Comparison of ENCODE assay signal across 1 cellular context in the genomic region with DNA sequence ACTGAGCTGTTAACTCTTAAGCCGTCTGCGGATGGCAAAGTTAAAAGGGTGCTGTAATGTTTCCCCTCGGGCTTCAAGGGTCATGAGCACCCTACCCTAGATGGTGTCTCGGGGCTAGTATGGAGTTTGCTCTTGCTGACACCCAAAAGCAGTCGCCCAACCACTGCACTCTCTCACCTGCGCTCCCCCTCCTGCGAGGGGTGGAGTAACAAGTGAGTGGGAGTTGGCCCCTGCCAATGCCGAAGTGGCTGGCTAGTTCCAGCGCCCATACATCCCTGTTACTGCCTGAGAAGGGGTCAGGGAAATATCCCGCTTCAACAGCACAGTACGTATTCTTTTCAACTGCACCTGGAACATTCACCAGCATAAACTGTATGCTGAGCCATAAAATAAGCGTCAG.
TF ChIP-seq lines count a peak whose summit lies in the region.

No MANE protein-coding gene starts in this region.

TF ChIP-seq in WTC11, 78 proteins besides CTCF, POLR2A, EP300 and RAD21 (continued from another document):
- TF ChIP-seq, protein P1, sequence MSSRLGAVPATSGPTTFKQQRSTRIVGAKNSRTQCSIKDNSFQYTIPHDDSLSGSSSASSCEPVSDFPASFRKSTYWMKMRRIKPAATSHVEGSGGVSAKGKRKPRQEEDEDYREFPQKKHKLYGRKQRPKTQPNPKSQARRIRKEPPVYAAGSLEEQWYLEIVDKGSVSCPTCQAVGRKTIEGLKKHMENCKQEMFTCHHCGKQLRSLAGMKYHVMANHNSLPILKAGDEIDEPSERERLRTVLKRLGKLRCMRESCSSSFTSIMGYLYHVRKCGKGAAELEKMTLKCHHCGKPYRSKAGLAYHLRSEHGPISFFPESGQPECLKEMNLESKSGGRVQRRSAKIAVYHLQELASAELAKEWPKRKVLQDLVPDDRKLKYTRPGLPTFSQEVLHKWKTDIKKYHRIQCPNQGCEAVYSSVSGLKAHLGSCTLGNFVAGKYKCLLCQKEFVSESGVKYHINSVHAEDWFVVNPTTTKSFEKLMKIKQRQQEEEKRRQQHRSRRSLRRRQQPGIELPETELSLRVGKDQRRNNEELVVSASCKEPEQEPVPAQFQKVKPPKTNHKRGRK (CRISPR knock-in tag; IDR thresholded peaks at IDR 0.05; ENCODE audit: borderline replicate concordance), result no peak
- TF ChIP-seq ZNF671 (CRISPR knock-in tag; IDR thresholded peaks at IDR 0.05) (no peak), AFF4 (CRISPR knock-in tag; IDR thresholded peaks at IDR 0.05; ENCODE audit: borderline replicate concordance) (no peak), IRF2 (CRISPR knock-in tag; IDR thresholded peaks at IDR 0.05; ENCODE audit: borderline replicate concordance, low read depth) (no peak), RORB (CRISPR knock-in tag; IDR thresholded peaks at IDR 0.05) (no peak), TEAD1 (CRISPR knock-in tag; IDR thresholded peaks at IDR 0.05) (no peak), GRHL2 (CRISPR knock-in tag; IDR thresholded peaks at IDR 0.05; ENCODE audit: insufficient replicate concordance, severe bottlenecking) (no peak), ZNF416 (CRISPR knock-in tag; IDR thresholded peaks at IDR 0.05) (no peak), TP53 (CRISPR knock-in tag; IDR thresholded peaks at IDR 0.05) (no peak), ATF1 (CRISPR knock-in tag; IDR thresholded peaks at IDR 0.05) (no peak), ZSCAN18 (CRISPR knock-in tag; IDR thresholded peaks at IDR 0.05) (no peak)
- TF ChIP-seq, protein P2, sequence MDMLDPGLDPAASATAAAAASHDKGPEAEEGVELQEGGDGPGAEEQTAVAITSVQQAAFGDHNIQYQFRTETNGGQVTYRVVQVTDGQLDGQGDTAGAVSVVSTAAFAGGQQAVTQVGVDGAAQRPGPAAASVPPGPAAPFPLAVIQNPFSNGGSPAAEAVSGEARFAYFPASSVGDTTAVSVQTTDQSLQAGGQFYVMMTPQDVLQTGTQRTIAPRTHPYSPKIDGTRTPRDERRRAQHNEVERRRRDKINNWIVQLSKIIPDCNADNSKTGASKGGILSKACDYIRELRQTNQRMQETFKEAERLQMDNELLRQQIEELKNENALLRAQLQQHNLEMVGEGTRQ (CRISPR knock-in tag; IDR thresholded peaks at IDR 0.05), result no peak
